In the genomic region with DNA sequence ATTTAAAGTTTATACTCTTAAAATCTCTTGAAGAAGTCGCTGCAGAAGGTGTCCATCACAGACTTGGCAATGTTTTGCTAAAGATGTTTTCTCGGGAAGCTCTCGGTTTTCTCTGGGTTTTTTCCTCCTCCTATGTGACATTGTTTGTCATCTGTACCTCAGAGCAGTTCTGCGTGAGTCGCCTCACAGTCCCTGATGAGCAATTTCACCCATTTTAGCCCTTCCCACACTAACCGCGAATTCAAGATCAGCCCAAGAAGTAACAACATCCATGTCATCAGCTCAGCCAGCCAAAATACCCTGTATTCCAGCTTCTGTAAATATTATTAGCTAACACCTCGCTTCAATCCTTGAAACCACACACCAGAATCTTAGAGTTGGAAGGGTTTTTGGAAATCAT, we compare ENCODE assay signal across 22 cellular contexts.
DNase-seq lines count a peak whose midpoint lies in the region; ATAC-seq and TF ChIP-seq lines count a peak whose summit lies in the region.
"Had no signal": no experiment of that assay in that cellular context is flagged by ENCODE, and none has a peak within 500 bp of the region (broad histone marks: within the 10 kb centered on the region; RNA-seq: fewer than 3 reads in every experiment).

No MANE protein-coding gene starts in this region.

- no peak overlapping the region for H2AFZ ChIP-seq in OCI-LY3 (ENCODE audit: low read depth, low read length)
- H2AFZ ChIP-seq: GM23248 had no signal

- H3K79me2 ChIP-seq in OCI-LY3 (ENCODE audit: low read length), result no peaks in the 10 kb centered on the region

- H3K27me3 Mint-ChIP-seq in naive thymus-derived CD8-positive, alpha-beta T cell, result peaks cover 0 to 5% (median 0%) of the 10 kb centered on the region in 5 donors
- H3K27me3 Mint-ChIP-seq: activated CD8-positive, alpha-beta memory T cell treated with anti-CD3 and anti-CD28 coated beads, Interleukin-2, amount 10 ng/mL, durations not matched to agents 7 days and 5 days; T-cell had no signal

- H3K9ac ChIP-seq in OCI-LY3 (ENCODE audit: low read length), result no peak overlapping the region
- H3K9ac ChIP-seq: GM23248, KMS-11 had no signal

- H3K9me3 ChIP-seq in OCI-LY3 (ENCODE audit: insufficient read depth, low read length), result no peaks in the 10 kb centered on the region
- H3K9me3 ChIP-seq: thoracic aorta had no signal

- peaks cover 19% of the 10 kb centered on the region for H3K4me1 ChIP-seq in OCI-LY3 (ENCODE audit: low read length)
- H3K4me1 ChIP-seq: ascending aorta, foreskin keratinocyte had no signal

- no peak overlapping the region for H3K27ac Mint-ChIP-seq in naive thymus-derived CD8-positive, alpha-beta T cell
- H3K27ac Mint-ChIP-seq: activated CD8-positive, alpha-beta memory T cell treated with anti-CD3 and anti-CD28 coated beads, Interleukin-2, amount 10 ng/mL, durations not matched to agents 7 days and 5 days; T-cell; WTC11 had no signal

- H3K4me2 ChIP-seq in OCI-LY3 (ENCODE audit: low read length), result peak overlapping the region; percentile 43
- H3K4me2 ChIP-seq: KMS-11 had no signal

- H3K27ac ChIP-seq in OCI-LY3 (ENCODE audit: low read length), result no peak overlapping the region
- H3K27ac ChIP-seq: ascending aorta, foreskin keratinocyte, GM23248, KMS-11, thoracic aorta had no signal

- H3K36me3 ChIP-seq in OCI-LY3 (replicated peaks; ENCODE audit: low read depth, low read length), result no peaks in the 10 kb centered on the region
- H3K36me3 ChIP-seq: ascending aorta, thoracic aorta had no signal

- DNase-seq in GM12865 (ENCODE audit: low read depth) (peak; percentile 9), D341Med (ENCODE audit: low spot score) (no peak), superior temporal gyrus (ENCODE audit: extremely low spot score) (no peak)
- DNase-seq in naive thymus-derived CD8-positive, alpha-beta T cell, result no peak
- DNase-seq: activated CD8-positive, alpha-beta memory T cell treated with anti-CD3 and anti-CD28 coated beads, Interleukin-2, amount 10 ng/mL, durations not matched to agents 7 days and 5 days; activated gamma-delta T cell treated with Interleukin-2 at 50 U/mL for 16 hours; foreskin keratinocyte; GM23248; left colon; NCI-H1417 treated with DMSO at 0.1 percent for 48 hours; NCI-H345; nucleus accumbens; right cardiac atrium; T-cell had no signal

- ATAC-seq in GM19328 (IDR thresholded peaks at IDR 0.05; ENCODE audit: unreplicated experiment), result peak; percentile 62
- peak; percentile 90 for ATAC-seq in HG02852 (IDR thresholded peaks at IDR 0.05; ENCODE audit: unreplicated experiment)
- no peak for ATAC-seq in naive thymus-derived CD8-positive, alpha-beta T cell
- no peak for ATAC-seq in GM21390 (IDR thresholded peaks at IDR 0.05; ENCODE audit: unreplicated experiment)
- ATAC-seq: activated CD8-positive, alpha-beta memory T cell treated with anti-CD3 and anti-CD28 coated beads, Interleukin-2, amount 10 ng/mL, durations not matched to agents 7 days and 5 days; foreskin keratinocyte; right cardiac atrium; T-cell; WTC11 had no signal

- H3K4me3 ChIP-seq in GM12865 (ENCODE audit: low read depth, low read length) (no peak overlapping the region), OCI-LY3 (ENCODE audit: low read length) (0 out of 2 replicates have a peak overlapping the region, but pooled peaks have one; percentile 3)
- H3K4me3 ChIP-seq: ascending aorta, GM23248, thoracic aorta had no signal

- H3K36me3 Mint-ChIP-seq in naive thymus-derived CD8-positive, alpha-beta T cell, result peaks cover 0 to 21% (median 4%) of the 10 kb centered on the region in 3 donors
- H3K36me3 Mint-ChIP-seq: activated CD8-positive, alpha-beta memory T cell treated with anti-CD3 and anti-CD28 coated beads, Interleukin-2, amount 10 ng/mL, durations not matched to agents 7 days and 5 days; T-cell had no signal

- POLR2A ChIA-PET in naive thymus-derived CD8-positive, alpha-beta T cell (lab: Charles Lee), result no interaction called here

- peaks cover 0 to 13% (median 0%) of the 10 kb centered on the region in 4 donors for H3K4me1 Mint-ChIP-seq in naive thymus-derived CD8-positive, alpha-beta T cell
- H3K4me1 Mint-ChIP-seq: T-cell had no signal

- H3K9me3 Mint-ChIP-seq in naive thymus-derived CD8-positive, alpha-beta T cell, result peaks cover 0 to 30% (median 8%) of the 10 kb centered on the region in 9 donors

- H3K27me3 ChIP-seq in OCI-LY3 (ENCODE audit: low read depth, low read length), result peaks cover 46% of the 10 kb centered on the region
- H3K27me3 ChIP-seq: ascending aorta, foreskin keratinocyte had no signal

- no peak overlapping the region for H3K4me3 Mint-ChIP-seq in naive thymus-derived CD8-positive, alpha-beta T cell
- H3K4me3 Mint-ChIP-seq: activated CD8-positive, alpha-beta memory T cell treated with anti-CD3 and anti-CD28 coated beads, Interleukin-2, amount 10 ng/mL, durations not matched to agents 7 days and 5 days; T-cell; WTC11 had no signal

- no peaks in the 10 kb centered on the region for H4K20me1 ChIP-seq in OCI-LY3 (ENCODE audit: insufficient read depth, low read length)

- no peak for TF ChIP-seq CTCF in GM12865 (IDR thresholded peaks at IDR 0.05; ENCODE audit: insufficient read depth, low read depth, low read length, missing control alignments)
- no peak for TF ChIP-seq CTCF in OCI-LY3 (IDR thresholded peaks at IDR 0.05; ENCODE audit: low read depth, low read length)

Comparison
In these comparisons a context has a peak if more than half of its experiments do, and no peak if none do; other contexts are left out.
1. ATAC-seq: peak in GM19328 (single experiment) and HG02852 (single experiment); none in naive thymus-derived CD8-positive, alpha-beta T cell (0 of 2) and GM21390 (single experiment).